ENCODE assay signal across 8 cellular contexts in genomic region chr19:14073925-14074838, GRCh38. TPM values are rescaled to one million over a fixed set of nuclear protein-coding genes. Genes with fewer than 3 reads are reported as not detected.
DNase-seq lines count a peak whose midpoint lies in the region; ATAC-seq and TF ChIP-seq lines count a peak whose summit lies in the region.

No MANE protein-coding gene starts in this region.

- TF ChIP-seq CTCF in BJ (IDR thresholded peaks at IDR 0.05; ENCODE audit: insufficient read depth, low read depth, low read length), result no peak

- peak overlapping the region; percentile 66 for H2AFZ ChIP-seq in trophoblast cell (ENCODE audit: insufficient read depth, low read length, poor library complexity)

- peaks cover 26% of the 10 kb centered on the region for H3K4me1 Mint-ChIP-seq in activated CD4-positive, alpha-beta memory T cell treated with anti-CD3 and anti-CD28 coated beads, Interleukin-2, amount 10 ng/mL, durations not matched to agents 7 days and 5 days

- H3K36me3 ChIP-seq in BJ (ENCODE audit: control insufficient read depth, insufficient read depth, low read length), result no peaks in the 10 kb centered on the region
- no peaks in the 10 kb centered on the region for H3K36me3 ChIP-seq in H7 (replicated peaks; ENCODE audit: control insufficient read depth, insufficient read depth, low read length)
- H3K36me3 ChIP-seq in trophoblast cell (ENCODE audit: control insufficient read depth in 1 of 2, insufficient read depth in 2 of 2, low read length in 2 of 2), result no peaks in the 10 kb centered on the region

- H3K9me3 ChIP-seq in trophoblast cell (ENCODE audit: insufficient read depth, low read depth, low read length), result no peaks in the 10 kb centered on the region

- H2BK120ac ChIP-seq in trophoblast cell (ENCODE audit: insufficient read depth, low read length, poor library complexity), result peak overlapping the region; percentile 62

- peaks cover 2% of the 10 kb centered on the region for H3K27me3 Mint-ChIP-seq in activated CD4-positive, alpha-beta memory T cell treated with anti-CD3 and anti-CD28 coated beads, Interleukin-2, amount 10 ng/mL, durations not matched to agents 7 days and 5 days

- peaks cover 1% of the 10 kb centered on the region for H3K79me2 ChIP-seq in trophoblast cell (ENCODE audit: control insufficient read depth, insufficient read depth, low read length, poor library complexity)

- H3K4ac ChIP-seq in trophoblast cell (ENCODE audit: low read depth, low read length), result peak overlapping the region; percentile 67

- DNase-seq in BJ (ENCODE audit: low read depth) (no peak), H7 (peak; percentile 56), germinal center (ENCODE audit: low spot score) (peak; percentile 20), trophoblast cell (peak in 1 of 2 donors; percentile 30)
- DNase-seq in activated CD4-positive, alpha-beta memory T cell treated with anti-CD3 and anti-CD28 coated beads, Interleukin-2, amount 10 ng/mL, durations not matched to agents 7 days and 5 days, result peak; percentile 31
- no peak for DNase-seq in effector CD8-positive, alpha-beta T cell (lab: John Stamatoyannopoulos, UW)

- peak overlapping the region; percentile 80 for H3K18ac ChIP-seq in trophoblast cell (ENCODE audit: low read length)

- no peaks in the 10 kb centered on the region for H3K27me3 ChIP-seq in BJ (ENCODE audit: control insufficient read depth, insufficient read depth, low read length)
- peaks cover 40% of the 10 kb centered on the region for H3K27me3 ChIP-seq in H7 (ENCODE audit: control insufficient read depth, insufficient read depth, low read length)
- H3K27me3 ChIP-seq in trophoblast cell (ENCODE audit: insufficient read depth, low read length), result peaks cover 5% of the 10 kb centered on the region

- peaks cover 17 to 22% of the 10 kb centered on the region in 2 experiments for H3K4me1 ChIP-seq in trophoblast cell (ENCODE audit: control insufficient read depth in 1 of 2, insufficient read depth in 2 of 2, low read length in 2 of 2)

- H3K27ac Mint-ChIP-seq in activated CD4-positive, alpha-beta memory T cell treated with anti-CD3 and anti-CD28 coated beads, Interleukin-2, amount 10 ng/mL, durations not matched to agents 7 days and 5 days, result peak overlapping the region; percentile 73

- H2BK5ac ChIP-seq in trophoblast cell (ENCODE audit: low read depth, low read length, poor library complexity), result no peak overlapping the region

- no peak overlapping the region for H2BK12ac ChIP-seq in trophoblast cell (ENCODE audit: low read length)

- H4K91ac ChIP-seq in trophoblast cell (ENCODE audit: low read depth, low read length), result peak overlapping the region; percentile 91

- H4K12ac ChIP-seq in trophoblast cell (ENCODE audit: low read depth, low read length), result peak overlapping the region; percentile 35

- peak overlapping the region; percentile 97 for H3K4me2 ChIP-seq in trophoblast cell (ENCODE audit: low read length)

- peak overlapping the region; percentile 63 for H3K4me3 ChIP-seq in BJ (ENCODE audit: low read depth, low read length)
- H3K4me3 ChIP-seq in H7 (ENCODE audit: insufficient read depth, low read depth, low read length), result peak overlapping the region; percentile 48
- peak overlapping the region; percentile 62 for H3K4me3 ChIP-seq in trophoblast cell (ENCODE audit: low read depth, low read length)

- H3K79me1 ChIP-seq in trophoblast cell (ENCODE audit: low read length), result peaks cover 17% of the 10 kb centered on the region

- H3K36me3 Mint-ChIP-seq in activated CD4-positive, alpha-beta memory T cell treated with anti-CD3 and anti-CD28 coated beads, Interleukin-2, amount 10 ng/mL, durations not matched to agents 7 days and 5 days (ENCODE audit: low read depth), result no peaks in the 10 kb centered on the region

- WGBS in trophoblast cell (ENCODE audit: extremely low coverage, insufficient coverage, insufficient read length), result no CpG with 5 or more reads among the region's 44 CpGs

- peak overlapping the region; percentile 36 for H2AK5ac ChIP-seq in trophoblast cell (ENCODE audit: low read length)

- CTCF ChIA-PET in BJ (lab: Yijun Ruan, JAX), result interaction anchor here (0.6 to 6.0 kb wide), 18 partner anchors 13 to 328 kb away, joined by 3 to 115 read pairs (median 5); partner anchors contain the start of genes ASF1B, DCAF15, IL27RA and NANOS3
- CTCF ChIA-PET in activated CD4-positive, alpha-beta memory T cell treated with anti-CD3 and anti-CD28 coated beads, Interleukin-2, amount 10 ng/mL, durations not matched to agents 7 days and 5 days (lab: Charles Lee), result interaction anchor here (0.6 to 6.6 kb wide), 14 partner anchors 8 to 198 kb away, joined by 3 to 86 read pairs (median 4); partner anchors contain the start of genes ASF1B, IL27RA and NANOS3

- peak overlapping the region; percentile 81 for H3K4me3 Mint-ChIP-seq in activated CD4-positive, alpha-beta memory T cell treated with anti-CD3 and anti-CD28 coated beads, Interleukin-2, amount 10 ng/mL, durations not matched to agents 7 days and 5 days

- POLR2A ChIA-PET in BJ (lab: Charles Lee), result no interaction called here
- POLR2A ChIA-PET in activated CD4-positive, alpha-beta memory T cell treated with anti-CD3 and anti-CD28 coated beads, Interleukin-2, amount 10 ng/mL, durations not matched to agents 7 days and 5 days (lab: Charles Lee), result interaction anchor here (0.9 to 3.0 kb wide), 6 partner anchors 10 to 237 kb away, joined by 3 to 12 read pairs (median 4); partner anchors contain the start of gene ASF1B

- no peak overlapping the region for H3K9ac ChIP-seq in trophoblast cell (ENCODE audit: low read length)

- no peaks in the 10 kb centered on the region for H3K9me3 Mint-ChIP-seq in activated CD4-positive, alpha-beta memory T cell treated with anti-CD3 and anti-CD28 coated beads, Interleukin-2, amount 10 ng/mL, durations not matched to agents 7 days and 5 days

- H3K14ac ChIP-seq in trophoblast cell (ENCODE audit: low read length), result peak overlapping the region; percentile 88

- ATAC-seq in GM19452 (IDR thresholded peaks at IDR 0.05; ENCODE audit: unreplicated experiment) (no peak), GM18861 (IDR thresholded peaks at IDR 0.05; ENCODE audit: unreplicated experiment) (no peak)

- H3K23ac ChIP-seq in trophoblast cell (ENCODE audit: low read length), result no peak overlapping the region

- peak overlapping the region; percentile 90 for H4K8ac ChIP-seq in trophoblast cell (ENCODE audit: low read depth, low read length)

- H3K27ac ChIP-seq in trophoblast cell (ENCODE audit: low read depth, low read length), result no peak overlapping the region

RNA-seq across cellular contexts. Expression of gene MISP3, which starts 1.6 kb away (rescaled TPM):
- polyA plus RNA-seq in BJ (2011; rRNA removed), result 0.39 and 0.58 TPM in 2 replicates
- polyA minus RNA-seq in BJ (2011; rRNA and poly(A)+ RNA removed), result not detected in 2 replicates
- total RNA-seq in H7 (2014; rRNA removed; shearing (Covaris generic)), result 0.52 and 0.92 TPM in 2 replicates
- 1 to 10 TPM; 3.2 to 3.5 TPM for total RNA-seq in activated CD4-positive, alpha-beta memory T cell treated with anti-CD3 and anti-CD28 coated beads, Interleukin-2, amount 10 ng/mL, durations not matched to agents 7 days and 5 days
- 10.5 and 10.9 TPM in 2 replicates for polyA plus RNA-seq in trophoblast cell (2013)

RNA-seq across cellular contexts. Expression of gene C19orf67, which starts 11.4 kb away (rescaled TPM):
- not detected in 2 replicates for polyA plus RNA-seq in BJ (2011; rRNA removed)
- not detected in 2 replicates for polyA minus RNA-seq in BJ (2011; rRNA and poly(A)+ RNA removed)
- total RNA-seq in H7 (2014; rRNA removed; shearing (Covaris generic)), result 0.94 and 1.3 TPM in 2 replicates
- total RNA-seq in activated CD4-positive, alpha-beta memory T cell treated with anti-CD3 and anti-CD28 coated beads, Interleukin-2, amount 10 ng/mL, durations not matched to agents 7 days and 5 days, result under 1 TPM in 1 of 2 experiments, not detected in 1; 0.35 TPM
- 0.19 TPM in 1 of 2 replicates, not detected in the other for polyA plus RNA-seq in trophoblast cell (2013)

RNA-seq across cellular contexts. Expression of gene PALM3, which starts 12.3 kb away (rescaled TPM):
- 0.15 and 0.17 TPM in 2 replicates for polyA plus RNA-seq in BJ (2011; rRNA removed)
- polyA minus RNA-seq in BJ (2011; rRNA and poly(A)+ RNA removed), result 0.14 TPM in 1 of 2 replicates, not detected in the other
- 8.1 and 9.4 TPM in 2 replicates for total RNA-seq in H7 (2014; rRNA removed; shearing (Covaris generic))
- total RNA-seq in activated CD4-positive, alpha-beta memory T cell treated with anti-CD3 and anti-CD28 coated beads, Interleukin-2, amount 10 ng/mL, durations not matched to agents 7 days and 5 days, result not detected
- polyA plus RNA-seq in trophoblast cell (2013), result 1.2 and 1.4 TPM in 2 replicates

RNA-seq across cellular contexts. Expression of gene SAMD1, which starts 16.4 kb away (rescaled TPM):
- 7.4 and 9.2 TPM in 2 replicates for polyA plus RNA-seq in BJ (2011; rRNA removed)
- polyA minus RNA-seq in BJ (2011; rRNA and poly(A)+ RNA removed), result 7.1 and 7.2 TPM in 2 replicates
- total RNA-seq in H7 (2014; rRNA removed; shearing (Covaris generic)), result 107 and 128 TPM in 2 replicates
- total RNA-seq in activated CD4-positive, alpha-beta memory T cell treated with anti-CD3 and anti-CD28 coated beads, Interleukin-2, amount 10 ng/mL, durations not matched to agents 7 days and 5 days, result 10 to 100 TPM; 63.4 to 64.6 TPM
- polyA plus RNA-seq in trophoblast cell (2013), result 68.4 and 68.7 TPM in 2 replicates

RNA-seq across cellular contexts. Expression of gene IL27RA, which starts 42.6 kb away (rescaled TPM):
- 4.4 and 6.6 TPM in 2 replicates for polyA plus RNA-seq in BJ (2011; rRNA removed)
- polyA minus RNA-seq in BJ (2011; rRNA and poly(A)+ RNA removed), result 1.9 and 3.7 TPM in 2 replicates
- total RNA-seq in H7 (2014; rRNA removed; shearing (Covaris generic)), result 8.8 and 10.1 TPM in 2 replicates
- 10 to 100 TPM; 55.5 to 58.1 TPM for total RNA-seq in activated CD4-positive, alpha-beta memory T cell treated with anti-CD3 and anti-CD28 coated beads, Interleukin-2, amount 10 ng/mL, durations not matched to agents 7 days and 5 days
- 2.5 and 2.6 TPM in 2 replicates for polyA plus RNA-seq in trophoblast cell (2013)

Comparison
In these comparisons a context has a peak if more than half of its experiments do, and no peak if none do; other contexts are left out.
1. DNase-seq: peak in H7 (single experiment), activated CD4-positive, alpha-beta memory T cell treated with anti-CD3 and anti-CD28 coated beads, Interleukin-2, amount 10 ng/mL, durations not matched to agents 7 days and 5 days (single experiment) and germinal center (single experiment); none in BJ (single experiment) and effector CD8-positive, alpha-beta T cell (single experiment).
2. Peak in every context shown above with its lines, with median percentiles within 50 percentile points of each other: H3K4me3 ChIP-seq.